ENCODE assay signal across 8 cellular contexts in the genomic region with DNA sequence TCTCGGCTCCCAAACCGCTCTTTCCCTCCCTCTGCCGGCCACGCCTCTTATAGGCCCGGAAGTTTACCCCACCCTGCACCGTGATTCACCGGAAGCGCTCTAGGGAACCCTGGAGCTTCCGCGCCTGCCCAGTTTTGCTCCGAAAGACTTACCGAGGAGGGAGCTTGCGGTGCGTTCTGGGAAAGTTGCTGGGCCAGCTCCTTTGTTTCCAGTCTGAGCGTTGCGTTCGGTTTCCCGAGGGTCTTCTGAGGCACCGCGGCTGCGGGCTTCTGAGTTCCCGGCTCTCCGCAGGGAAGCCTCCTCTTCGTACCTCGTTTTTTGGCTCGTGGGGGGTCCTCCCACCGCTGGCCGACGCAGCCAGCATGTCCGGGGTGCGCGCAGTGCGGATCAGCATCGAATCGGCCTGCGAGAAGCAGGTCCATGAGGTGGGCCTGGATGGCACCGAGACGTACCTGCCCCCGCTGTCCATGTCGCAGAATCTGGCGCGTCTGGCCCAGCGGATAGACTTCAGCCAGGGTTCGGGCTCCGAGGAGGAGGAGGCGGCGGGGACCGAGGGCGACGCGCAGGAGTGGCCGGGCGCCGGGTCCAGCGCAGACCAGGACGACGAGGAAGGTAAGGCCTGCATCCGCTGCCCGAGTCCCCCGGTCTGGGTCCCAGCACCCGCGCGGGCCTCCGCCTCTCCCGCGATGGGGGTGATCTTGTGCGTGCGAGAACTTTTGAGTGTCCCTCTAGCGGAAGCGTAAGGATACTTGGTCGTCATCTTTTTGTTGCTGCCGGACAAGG. TPM values are rescaled to one million over a fixed set of nuclear protein-coding genes. Genes with fewer than 3 reads are reported as not detected.
DNase-seq lines count a peak whose midpoint lies in the region; ATAC-seq, FAIRE-seq and TF ChIP-seq lines count a peak whose summit lies in the region.

A gene with protein sequence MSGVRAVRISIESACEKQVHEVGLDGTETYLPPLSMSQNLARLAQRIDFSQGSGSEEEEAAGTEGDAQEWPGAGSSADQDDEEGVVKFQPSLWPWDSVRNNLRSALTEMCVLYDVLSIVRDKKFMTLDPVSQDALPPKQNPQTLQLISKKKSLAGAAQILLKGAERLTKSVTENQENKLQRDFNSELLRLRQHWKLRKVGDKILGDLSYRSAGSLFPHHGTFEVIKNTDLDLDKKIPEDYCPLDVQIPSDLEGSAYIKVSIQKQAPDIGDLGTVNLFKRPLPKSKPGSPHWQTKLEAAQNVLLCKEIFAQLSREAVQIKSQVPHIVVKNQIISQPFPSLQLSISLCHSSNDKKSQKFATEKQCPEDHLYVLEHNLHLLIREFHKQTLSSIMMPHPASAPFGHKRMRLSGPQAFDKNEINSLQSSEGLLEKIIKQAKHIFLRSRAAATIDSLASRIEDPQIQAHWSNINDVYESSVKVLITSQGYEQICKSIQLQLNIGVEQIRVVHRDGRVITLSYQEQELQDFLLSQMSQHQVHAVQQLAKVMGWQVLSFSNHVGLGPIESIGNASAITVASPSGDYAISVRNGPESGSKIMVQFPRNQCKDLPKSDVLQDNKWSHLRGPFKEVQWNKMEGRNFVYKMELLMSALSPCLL (plus strand): TSS at position 131 of the 783 bp plus-strand sequence. CDS start 232 bp downstream, at position 363.

- ATAC-seq in CD4-positive, CD25-positive, alpha-beta regulatory T cell (ENCODE audit: low read depth in 2 of 2) = peak; percentile 96 to 97
- ATAC-seq in GM19395 (IDR thresholded peaks at IDR 0.05; ENCODE audit: unreplicated experiment) (peak; percentile 98), HG03565 (IDR thresholded peaks at IDR 0.05; ENCODE audit: unreplicated experiment) (peak; percentile 92), HepG2 (peak; percentile 99)

- H3K4me3 Mint-ChIP-seq in CD4-positive, CD25-positive, alpha-beta regulatory T cell = peak within 1 kb of the TSS; percentile 92 to 100 (median 98)

- H2AFZ ChIP-seq in HepG2 (ENCODE audit: low read length) = peak within 1 kb of the TSS; percentile 71

- peak within 1 kb of the TSS; percentile 84 for H3K4me2 ChIP-seq in HepG2 (ENCODE audit: low read depth, low read length)

- H3K4me1 ChIP-seq in CD4-positive, CD25-positive, alpha-beta regulatory T cell (ENCODE audit: control insufficient read depth, insufficient read depth, low read length, poor library complexity, severe bottlenecking) = peaks cover 44% of the 10 kb centered on the region
- H3K4me1 ChIP-seq in HepG2 (ENCODE audit: insufficient read depth, low read length) = peaks cover 32% of the 10 kb centered on the region

- WGBS in HepG2 (ENCODE audit: low lambda C conversion rate) = 1% methylated on average over 33 of the region's 72 CpGs

- peak; percentile 45; the same call in 1 of the 2 replicates for TF ChIP-seq RAD21 in HepG2 (CRISPR knock-in tag; IDR thresholded peaks at IDR 0.05)

- H3K27ac Mint-ChIP-seq in CD4-positive, CD25-positive, alpha-beta regulatory T cell = peak within 1 kb of the TSS; percentile 95 to 99 (median 98)

- TF ChIP-seq POLR2A in HepG2 (IDR thresholded peaks at IDR 0.05; ENCODE audit: insufficient read depth in 1 of 2, low read depth in 2 of 2, low read length in 2 of 2) = peak; percentile 82 to 95

- H3K9me3 Mint-ChIP-seq in CD4-positive, CD25-positive, alpha-beta regulatory T cell = peaks cover 0 to 3% (median 0%) of the 10 kb centered on the region in 7 donors

- peak; percentile 59 for TF ChIP-seq CTCF in HepG2 (CRISPR knock-in tag; IDR thresholded peaks at IDR 0.05)

- peak within 1 kb of the TSS; percentile 91 for H3K9ac ChIP-seq in HepG2 (ENCODE audit: insufficient read depth, low read depth, low read length)

- CTCF ChIA-PET in HepG2 (lab: Yijun Ruan, JAX; ENCODE audit: low intra/inter-chr PET ratio, low total read pairs) = no interaction called here

- H3K27me3 Mint-ChIP-seq in CD4-positive, CD25-positive, alpha-beta regulatory T cell = no peaks in the 10 kb centered on the region

- TF ChIP-seq EP300 in HepG2 (IDR thresholded peaks at IDR 0.05; ENCODE audit: low read depth in 2 of 2, low read length in 2 of 2) (no peak), HepG2 (CRISPR knock-in tag; IDR thresholded peaks at IDR 0.05; ENCODE audit: borderline replicate concordance) (no peak; the same call in 1 of the 2 replicates)

- peaks cover 54% of the 10 kb centered on the region for H3K79me2 ChIP-seq in HepG2 (ENCODE audit: insufficient read depth, low read length)

- H3K36me3 ChIP-seq in CD4-positive, CD25-positive, alpha-beta regulatory T cell (ENCODE audit: control insufficient read depth, insufficient read depth, low read length) = peaks cover 14% of the 10 kb centered on the region
- peaks cover 2 to 13% of the 10 kb centered on the region in 2 experiments; a peak in 4 of 5 replicates for H3K36me3 ChIP-seq in HepG2 (replicated peaks in 1 of 2; ENCODE audit: control insufficient read depth in 1 of 2, insufficient read depth in 2 of 2, low read length in 2 of 2)

- peak; percentile 84 to 94 (median 85) for DNase-seq in CD4-positive, CD25-positive, alpha-beta regulatory T cell
- DNase-seq in NCI-H748 treated with DMSO at 0.1 percent for 48 hours (lab: John Stamatoyannopoulos, UW) = peak; percentile 84
- peak; percentile 86 to 87 for DNase-seq in activated CD4-positive, alpha-beta T cell treated with anti-CD3 and anti-CD28 coated beads, Interleukin-2, amount 50 U/mL, for 4 hours
- peak; percentile 85 to 94 for DNase-seq in dermis microvascular lymphatic vessel endothelial cell (ENCODE audit: low read depth in 2 of 2)
- DNase-seq in HepG2 (ENCODE audit: low spot score) = peak; percentile 89
- peak; percentile 88 for DNase-seq in stimulated activated CD4-positive, alpha-beta T cell treated with anti-CD3 and anti-CD28 coated beads, Interleukin-4, amount 100 ng/mL, for 1 hour

- no peaks in the 10 kb centered on the region for H3K27me3 ChIP-seq in CD4-positive, CD25-positive, alpha-beta regulatory T cell (ENCODE audit: control insufficient read depth, insufficient read depth, low read length)
- no peaks in the 10 kb centered on the region; a peak in 1 of 5 replicates for H3K27me3 ChIP-seq in HepG2 (ENCODE audit: control insufficient read depth in 1 of 2, insufficient read depth in 2 of 2, low read length in 2 of 2)

- peak within 1 kb of the TSS; percentile 91 for H3K27ac ChIP-seq in CD4-positive, CD25-positive, alpha-beta regulatory T cell (ENCODE audit: insufficient read depth, low read length, poor library complexity, severe bottlenecking)
- H3K27ac ChIP-seq in HepG2 (ENCODE audit: extremely low read length, insufficient read depth, low read length) = peak within 1 kb of the TSS; percentile 90

- in situ Hi-C loops in HepG2 (cut with HindIII; ENCODE audit: extremely low pct_ligation_motif_present, low pct_unique_long_range_greater_than_20kb) = loop anchor here (5.0 kb wide), 1 partner anchor 42 kb away; a partner anchor contains a TSS

- POLR2A ChIA-PET in HepG2 (lab: Yijun Ruan, JAX) = interaction anchor here (0.7 to 1.7 kb wide), 26 partner anchors 8 to 345 kb away, joined by 3 to 114 read pairs (median 4); a partner anchor contains a TSS

- H3K4me1 Mint-ChIP-seq in CD4-positive, CD25-positive, alpha-beta regulatory T cell = peaks cover 21 to 54% (median 41%) of the 10 kb centered on the region in 4 donors

- H3K4me3 ChIP-seq in CD4-positive, CD25-positive, alpha-beta regulatory T cell (ENCODE audit: low read depth, low read length) = peak within 1 kb of the TSS; percentile 98
- H3K4me3 ChIP-seq in HepG2 (replicated peaks in 1 of 3; ENCODE audit: insufficient read depth in 1 of 3, low read depth in 2 of 3, low read length in 3 of 3) = peak within 1 kb of the TSS; percentile 85 to 93 (median 93)

- H3K9me3 ChIP-seq in CD4-positive, CD25-positive, alpha-beta regulatory T cell (ENCODE audit: control insufficient read depth in 2 of 2, low read length in 2 of 2) = no peaks in the 10 kb centered on the region
- no peaks in the 10 kb centered on the region for H3K9me3 ChIP-seq in HepG2 (ENCODE audit: low read length)

- peaks cover 35% of the 10 kb centered on the region for H4K20me1 ChIP-seq in HepG2 (ENCODE audit: insufficient read depth, low read length)

- peaks cover 12% of the 10 kb centered on the region for H3K36me3 Mint-ChIP-seq in CD4-positive, CD25-positive, alpha-beta regulatory T cell

- peak; percentile 21 for FAIRE-seq in HepG2 (lab: Jason Lieb, UNC)

- BruUV-seq in HepG2 (replicated peaks; lab: Mats Ljungman, UMichigan) = TSS peak; percentile 69

- intact Hi-C loops in HepG2 (cut with micrococcal nuclease; ENCODE audit: unreplicated experiment) = loop anchor here (1.0 kb wide), 1 partner anchor 42 kb away; no protein-coding TSS in a partner anchor

TF ChIP-seq in HepG2, 621 proteins besides CTCF, POLR2A, EP300 and RAD21 (continues in another document):
- 0 out of 2 replicates have a peak, but pooled peaks have one; percentile 44 for TF ChIP-seq CAMTA2 (CRISPR knock-in tag; IDR thresholded peaks at IDR 0.05; ENCODE audit: borderline replicate concordance)
- peak; percentile 95 for TF ChIP-seq PHF8 (CRISPR knock-in tag; IDR thresholded peaks at IDR 0.05)

RNA-seq across cellular contexts. Expression of the gene that starts here (rescaled TPM):
- 63.8 TPM for total RNA-seq in CD4-positive, CD25-positive, alpha-beta regulatory T cell
- polyA plus RNA-seq in CD4-positive, CD25-positive, alpha-beta regulatory T cell = 10 to 100 TPM; 17.7 to 35.8 (median 22.4) TPM
- total RNA-seq in dermis microvascular lymphatic vessel endothelial cell (16.8 and 20.9 TPM in 2 replicates), HepG2 (2016; rRNA removed; fragmentation: Illumina TruSeq; extraction: Trizol) (31.3 and 37.0 TPM in 2 replicates)
- total RNA-seq in HepG2 (2016; cell fraction: cytosol; rRNA removed; fragmentation: Illumina TruSeq; extraction: Trizol; ENCODE audit: low read depth) = 8.3 and 9.8 TPM in 2 replicates
- total RNA-seq in HepG2 (2016; cell fraction: insoluble cytoplasmic fraction; rRNA removed; fragmentation: Illumina TruSeq; extraction: Trizol) = 31.5 and 35.3 TPM in 2 replicates
- total RNA-seq in HepG2 (2016; cell fraction: membrane; rRNA removed; fragmentation: Illumina TruSeq; extraction: Trizol) = 11.6 and 12.4 TPM in 2 replicates
- 49.0 and 52.1 TPM in 2 replicates for total RNA-seq in HepG2 (2016; cell fraction: nucleus; rRNA removed; fragmentation: Illumina TruSeq; extraction: Trizol)
- 18.0 and 23.1 TPM in 2 replicates for polyA plus RNA-seq in HepG2 (2011; rRNA removed)
- polyA plus RNA-seq in HepG2 (2011; cell fraction: cytosol; rRNA removed) = 6.8 and 9.6 TPM in 2 replicates
- polyA plus RNA-seq in HepG2 (2011; cell fraction: nucleus; rRNA removed) = 43.3 and 55.5 TPM in 2 replicates
- 11.6 and 17.1 TPM in 2 replicates for polyA plus RNA-seq in HepG2 (2012)
- polyA plus RNA-seq in HepG2 (2016; cell fraction: cytosol; fragmentation: Illumina TruSeq; extraction: Trizol; ENCODE audit: low read depth) = 1.0 and 1.4 TPM in 2 replicates
- 27.1 and 28.5 TPM in 2 replicates for polyA plus RNA-seq in HepG2 (2016; cell fraction: insoluble cytoplasmic fraction; fragmentation: Illumina TruSeq; extraction: Trizol; ENCODE audit: low read depth)
- polyA plus RNA-seq in HepG2 (2016; cell fraction: membrane; fragmentation: Illumina TruSeq; extraction: Trizol; ENCODE audit: low read depth) = 2.1 and 2.8 TPM in 2 replicates
- polyA plus RNA-seq in HepG2 (2016; cell fraction: nucleus; fragmentation: Illumina TruSeq; extraction: Trizol; ENCODE audit: insufficient read depth, low read depth) = 64.6 and 73.7 TPM in 2 replicates
- polyA minus RNA-seq in HepG2 (2011; rRNA and poly(A)+ RNA removed; ENCODE audit: low replicate concordance) = 19.9 and 28.6 TPM in 2 replicates
- polyA minus RNA-seq in HepG2 (2011; cell fraction: cytosol; rRNA and poly(A)+ RNA removed) = 7.9 and 9.3 TPM in 2 replicates
- polyA minus RNA-seq in HepG2 (2011; cell fraction: nucleus; rRNA and poly(A)+ RNA removed) = 90.1 and 95.1 TPM in 2 replicates

Comparison
In these comparisons a context has a peak if more than half of its experiments do, and no peak if none do; other contexts are left out.
1. Peak in every context shown above with its lines: DNase-seq, ATAC-seq, H3K4me3 ChIP-seq and H3K27ac ChIP-seq.